ENCODE assay signal across 34 cellular contexts in the genomic region with DNA sequence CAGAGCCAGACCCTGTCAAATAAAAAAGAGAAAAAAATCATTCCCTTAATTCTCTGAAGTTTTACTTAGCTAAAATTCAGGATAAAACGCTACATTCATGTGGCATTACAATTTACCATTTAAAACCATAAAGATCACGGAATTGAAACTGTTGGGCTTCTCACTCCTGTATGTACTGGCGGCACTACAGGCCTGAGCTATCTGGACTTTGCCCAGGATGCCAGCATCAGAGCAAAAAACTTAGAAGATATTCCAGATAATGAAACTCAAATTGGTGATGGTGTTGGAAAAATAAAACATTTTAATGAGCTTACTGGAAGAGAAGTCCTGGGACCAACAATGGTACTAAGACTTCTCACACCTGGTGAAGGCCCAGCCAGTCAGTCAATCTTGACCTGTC.
"Had no signal": no experiment of that assay in that cellular context is flagged by ENCODE, and none has a peak within 500 bp of the region (broad histone marks: within the 10 kb centered on the region; RNA-seq: fewer than 3 reads in every experiment).

No MANE protein-coding gene starts in this region.

- DNase-seq: activated effector memory CD4-positive, alpha-beta T cell treated with anti-CD3 and anti-CD28 coated beads, Interleukin-2, amount 50 U/mL, for 16 hours; activated effector memory CD4-positive, alpha-beta T cell treated with Interleukin-2 at 50 U/mL for 16 hours; activated gamma-delta T cell; activated gamma-delta T cell treated with Interleukin-2 at 50 U/mL for 16 hours; activated naive CD4-positive, alpha-beta T cell; activated naive CD4-positive, alpha-beta T cell treated with anti-CD3 and anti-CD28 coated beads for 36 hours; activated naive CD4-positive, alpha-beta T cell treated with anti-CD3 and anti-CD28 coated beads, Interleukin-2, amount 10 ng/mL, durations not matched to agents 7 days and 5 days; activated naive CD4-positive, alpha-beta T cell treated with anti-CD3 and anti-CD28 coated beads, Interleukin-2, amount 50 U/mL, for 16 hours; activated naive CD4-positive, alpha-beta T cell treated with Interleukin-2 at 50 U/mL for 16 hours; activated naive CD8-positive, alpha-beta T cell treated with anti-CD3 and anti-CD28 coated beads for 36 hours; activated naive CD8-positive, alpha-beta T cell treated with anti-CD3 and anti-CD28 coated beads, Interleukin-2, amount 10 ng/mL, durations not matched to agents 7 days and 5 days; activated naive CD8-positive, alpha-beta T cell treated with anti-CD3 and anti-CD28 coated beads, Interleukin-2, amount 50 U/mL, for 24 hours; activated T-cell treated with anti-CD3 and anti-CD28 coated beads, Interleukin-2, amount 50 U/mL, for 1 hour; activated T-cell treated with anti-CD3 and anti-CD28 coated beads, Interleukin-2, amount 50 U/mL, for 24 hours; activated T-cell treated with anti-CD3 and anti-CD28 coated beads, Interleukin-2, amount 50 U/mL, for 4 hours; activated T-cell treated with anti-CD3 and anti-CD28 coated beads, Interleukin-2, amount 50 U/mL, for 48 hours; activated T-cell treated with anti-CD3 and anti-CD28 coated beads, Interleukin-2, amount 50 U/mL, for 72 hours; adrenal gland; amniotic stem cell; amygdala; anterior cingulate cortex; aorta; body of pancreas; brain microvascular endothelial cell; caudate nucleus; central memory CD4-positive, alpha-beta T cell; cerebellar nuclear complex had no signal

- H3K9me3 ChIP-seq: adrenal gland, body of pancreas, breast epithelium had no signal

- ATAC-seq: activated naive CD4-positive, alpha-beta T cell treated with anti-CD3 and anti-CD28 coated beads, Interleukin-2, amount 50 U/mL, for 72 hours; activated naive CD8-positive, alpha-beta T cell treated with anti-CD3 and anti-CD28 coated beads, Interleukin-2, amount 50 U/mL, for 24 hours; activated T-cell treated with anti-CD3 and anti-CD28 coated beads, Interleukin-2, amount 50 U/mL, for 4 hours; activated T-cell treated with anti-CD3 and anti-CD28 coated beads, Interleukin-2, amount 50 U/mL, for 72 hours; activated T-helper 17 cell treated with anti-CD3 and anti-CD28 coated beads, Interleukin-2, amount 50 U/mL, for 72 hours; body of pancreas had no signal

- H3K27ac ChIP-seq: adrenal gland, body of pancreas, brain microvascular endothelial cell, breast epithelium, cardiac muscle cell had no signal

- H3K36me3 ChIP-seq: adrenal gland, ascending aorta, brain microvascular endothelial cell, breast epithelium, cardiac muscle cell had no signal

- H3K4me3 ChIP-seq: adrenal gland, ascending aorta, body of pancreas, breast epithelium, cardiac muscle cell had no signal

- H3K27me3 ChIP-seq: adrenal gland, ascending aorta, body of pancreas, brain microvascular endothelial cell, breast epithelium, cardiac muscle cell had no signal

- FAIRE-seq: astrocyte, bronchial epithelial cell had no signal

- H3K4me1 ChIP-seq: adrenal gland, body of pancreas, breast epithelium had no signal
